In the genomic region with DNA sequence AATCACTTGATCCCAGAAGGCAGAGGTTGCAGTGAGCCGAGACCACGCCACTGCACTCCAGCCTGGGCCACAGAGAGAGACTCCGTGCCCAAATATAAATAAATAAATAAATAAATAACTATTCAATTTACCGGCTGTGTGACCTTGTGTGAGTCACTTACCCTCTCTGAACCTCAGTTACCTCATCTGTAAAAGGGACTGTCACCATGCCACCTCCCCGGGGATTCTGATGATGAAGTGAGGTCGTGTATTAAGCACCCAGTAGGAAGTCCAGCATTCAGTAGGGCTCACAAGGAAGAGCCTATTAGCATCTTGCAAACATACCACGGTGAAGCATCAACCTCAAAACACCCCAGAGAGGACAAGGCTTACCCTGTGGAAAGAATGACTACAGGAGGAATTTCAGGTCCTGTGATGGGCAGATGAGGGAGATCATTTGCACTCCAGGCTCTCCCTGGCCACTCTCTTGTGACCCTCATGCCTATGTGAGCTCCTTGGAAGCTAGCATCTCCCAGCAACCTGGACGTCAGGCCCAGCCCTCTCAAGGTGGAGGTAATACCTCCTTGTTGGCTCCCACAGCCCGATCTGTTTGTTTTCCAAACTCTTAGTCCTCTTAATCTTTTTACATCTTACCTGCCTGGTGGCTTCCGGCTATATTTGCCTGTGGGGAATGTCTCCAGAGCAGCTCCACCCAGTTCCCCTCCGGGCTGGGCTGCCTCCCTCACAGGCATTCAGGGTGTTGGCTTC, we compare ENCODE assay signal across 1 cellular context.
TF ChIP-seq lines count a peak whose summit lies in the region.

No MANE protein-coding gene starts in this region.

TF ChIP-seq in WTC11, 78 proteins besides CTCF, POLR2A, EP300 and RAD21 (continued from another document):
- TF ChIP-seq, protein P1, sequence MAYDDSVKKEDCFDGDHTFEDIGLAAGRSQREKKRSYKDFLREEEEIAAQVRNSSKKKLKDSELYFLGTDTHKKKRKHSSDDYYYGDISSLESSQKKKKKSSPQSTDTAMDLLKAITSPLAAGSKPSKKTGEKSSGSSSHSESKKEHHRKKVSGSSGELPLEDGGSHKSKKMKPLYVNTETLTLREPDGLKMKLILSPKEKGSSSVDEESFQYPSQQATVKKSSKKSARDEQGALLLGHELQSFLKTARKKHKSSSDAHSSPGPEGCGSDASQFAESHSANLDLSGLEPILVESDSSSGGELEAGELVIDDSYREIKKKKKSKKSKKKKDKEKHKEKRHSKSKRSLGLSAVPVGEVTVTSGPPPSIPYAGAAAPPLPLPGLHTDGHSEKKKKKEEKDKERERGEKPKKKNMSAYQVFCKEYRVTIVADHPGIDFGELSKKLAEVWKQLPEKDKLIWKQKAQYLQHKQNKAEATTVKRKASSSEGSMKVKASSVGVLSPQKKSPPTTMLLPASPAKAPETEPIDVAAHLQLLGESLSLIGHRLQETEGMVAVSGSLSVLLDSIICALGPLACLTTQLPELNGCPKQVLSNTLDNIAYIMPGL (CRISPR knock-in tag; IDR thresholded peaks at IDR 0.05) = no peak
- TF ChIP-seq KAT7 (CRISPR knock-in tag; IDR thresholded peaks at IDR 0.05; ENCODE audit: borderline replicate concordance) = no peak
TF ChIP-seq in WTC11: peak in this region for 0.
